2 cellular contexts compared by ENCODE assay signal in genomic region chr9:134223091-134223490, GRCh38.
TF ChIP-seq lines count a peak whose summit lies in the region.

No MANE protein-coding gene starts in this region.

TF ChIP-seq in WTC11, 78 proteins besides CTCF, POLR2A, EP300 and RAD21:
- TF ChIP-seq CBFB (CRISPR knock-in tag; IDR thresholded peaks at IDR 0.05; ENCODE audit: low read depth) = no peak
- no peak for TF ChIP-seq ZNF317 (CRISPR knock-in tag; IDR thresholded peaks at IDR 0.05; ENCODE audit: borderline replicate concordance, low read depth)
- no peak for TF ChIP-seq RELA (CRISPR knock-in tag; IDR thresholded peaks at IDR 0.05; ENCODE audit: borderline replicate concordance)
- TF ChIP-seq USF1 (CRISPR knock-in tag; IDR thresholded peaks at IDR 0.05) = no peak

TF ChIP-seq in HepG2, 621 proteins besides CTCF, POLR2A, EP300 and RAD21:
- no peak for TF ChIP-seq ZNF569 (CRISPR knock-in tag; IDR thresholded peaks at IDR 0.05; ENCODE audit: borderline replicate concordance)
- TF ChIP-seq, protein P1, sequence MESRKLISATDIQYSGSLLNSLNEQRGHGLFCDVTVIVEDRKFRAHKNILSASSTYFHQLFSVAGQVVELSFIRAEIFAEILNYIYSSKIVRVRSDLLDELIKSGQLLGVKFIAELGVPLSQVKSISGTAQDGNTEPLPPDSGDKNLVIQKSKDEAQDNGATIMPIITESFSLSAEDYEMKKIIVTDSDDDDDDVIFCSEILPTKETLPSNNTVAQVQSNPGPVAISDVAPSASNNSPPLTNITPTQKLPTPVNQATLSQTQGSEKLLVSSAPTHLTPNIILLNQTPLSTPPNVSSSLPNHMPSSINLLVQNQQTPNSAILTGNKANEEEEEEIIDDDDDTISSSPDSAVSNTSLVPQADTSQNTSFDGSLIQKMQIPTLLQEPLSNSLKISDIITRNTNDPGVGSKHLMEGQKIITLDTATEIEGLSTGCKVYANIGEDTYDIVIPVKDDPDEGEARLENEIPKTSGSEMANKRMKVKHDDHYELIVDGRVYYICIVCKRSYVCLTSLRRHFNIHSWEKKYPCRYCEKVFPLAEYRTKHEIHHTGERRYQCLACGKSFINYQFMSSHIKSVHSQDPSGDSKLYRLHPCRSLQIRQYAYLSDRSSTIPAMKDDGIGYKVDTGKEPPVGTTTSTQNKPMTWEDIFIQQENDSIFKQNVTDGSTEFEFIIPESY (CRISPR knock-in tag; IDR thresholded peaks at IDR 0.05) = peak; percentile 77
